Comparison of ENCODE assay signal across 8 cellular contexts in the genomic region with DNA sequence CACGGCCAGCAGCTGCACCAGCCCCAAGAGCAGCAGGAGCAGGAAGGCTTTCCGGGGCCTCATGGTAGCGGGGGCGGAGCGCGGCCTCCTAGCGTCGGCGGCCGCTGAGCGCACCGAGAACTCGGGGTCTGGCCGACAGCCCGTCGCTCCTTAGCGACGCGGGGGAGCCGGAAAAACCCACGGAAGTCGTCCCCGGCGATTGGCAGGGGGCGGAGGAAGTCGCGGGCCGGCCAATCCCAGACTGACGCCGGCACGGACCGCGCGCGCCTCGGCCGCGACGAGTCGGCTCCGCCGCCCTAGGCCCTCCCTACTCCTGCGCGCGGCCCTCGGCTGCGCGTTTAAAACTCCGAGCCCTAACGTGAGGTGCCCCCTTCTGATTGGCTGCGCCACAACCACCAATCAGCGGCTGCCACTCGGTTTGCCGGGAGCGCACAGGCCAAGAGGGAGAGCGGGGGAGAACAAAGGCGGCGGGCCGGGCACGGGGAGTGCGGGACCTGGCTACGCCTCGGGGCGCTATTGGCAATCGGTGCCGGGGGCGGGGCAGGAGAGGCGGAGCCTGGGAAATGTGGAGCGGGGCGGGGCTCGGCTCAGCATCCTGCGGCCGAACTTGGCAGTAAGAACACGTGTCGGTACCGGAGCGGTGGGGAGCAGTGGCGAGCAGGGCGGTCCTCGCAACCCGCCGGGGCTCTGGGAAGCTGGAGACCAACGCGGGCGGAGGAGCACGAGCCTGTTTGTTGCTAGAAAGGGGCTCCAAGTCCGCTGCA. TPM values are rescaled to one million over a fixed set of nuclear protein-coding genes. Genes with fewer than 3 reads are reported as not detected.
DNase-seq lines count a peak whose midpoint lies in the region; ATAC-seq and TF ChIP-seq lines count a peak whose summit lies in the region.

A gene with protein sequence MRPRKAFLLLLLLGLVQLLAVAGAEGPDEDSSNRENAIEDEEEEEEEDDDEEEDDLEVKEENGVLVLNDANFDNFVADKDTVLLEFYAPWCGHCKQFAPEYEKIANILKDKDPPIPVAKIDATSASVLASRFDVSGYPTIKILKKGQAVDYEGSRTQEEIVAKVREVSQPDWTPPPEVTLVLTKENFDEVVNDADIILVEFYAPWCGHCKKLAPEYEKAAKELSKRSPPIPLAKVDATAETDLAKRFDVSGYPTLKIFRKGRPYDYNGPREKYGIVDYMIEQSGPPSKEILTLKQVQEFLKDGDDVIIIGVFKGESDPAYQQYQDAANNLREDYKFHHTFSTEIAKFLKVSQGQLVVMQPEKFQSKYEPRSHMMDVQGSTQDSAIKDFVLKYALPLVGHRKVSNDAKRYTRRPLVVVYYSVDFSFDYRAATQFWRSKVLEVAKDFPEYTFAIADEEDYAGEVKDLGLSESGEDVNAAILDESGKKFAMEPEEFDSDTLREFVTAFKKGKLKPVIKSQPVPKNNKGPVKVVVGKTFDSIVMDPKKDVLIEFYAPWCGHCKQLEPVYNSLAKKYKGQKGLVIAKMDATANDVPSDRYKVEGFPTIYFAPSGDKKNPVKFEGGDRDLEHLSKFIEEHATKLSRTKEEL (minus strand): TSS at position 160 of the 764 bp plus-strand sequence. CDS start 97 bp downstream, at position 63.

- dilution Hi-C loops in IMR-90 (cut with HindIII; ENCODE audit: low sequenced_read_pairs, unreplicated experiment): no loop called here

- in situ Hi-C loops in IMR-90 (cut with MboI; ENCODE audit: low sequenced_read_pairs): no loop called here

- POLR2A ChIA-PET in IMR-90 (lab: Charles Lee; ENCODE audit: unreplicated experiment): no interaction called here

- H3K4me1 ChIP-seq in IMR-90 (ENCODE audit: control insufficient read depth, insufficient read depth, low read length): no peaks in the 10 kb centered on the region

- H3K27ac ChIP-seq in IMR-90 (ENCODE audit: insufficient read depth, low read length): peak within 1 kb of the TSS; percentile 63

- peak within 1 kb of the TSS; percentile 43; the same call in 1 of the 2 replicates for H4K91ac ChIP-seq in IMR-90 (ENCODE audit: insufficient read depth, low read depth, low read length)

- peak within 1 kb of the TSS; percentile 84 for H3K4me3 ChIP-seq in IMR-90 (ENCODE audit: insufficient read depth, low read depth, low read length)

- peak; percentile 59 for TF ChIP-seq POLR2A in IMR-90 (IDR thresholded peaks at IDR 0.05; ENCODE audit: low read depth, low read length)

- CTCF ChIA-PET in IMR-90 (lab: Yijun Ruan, JAX): interaction anchor here (1.8 kb wide), 1 partner anchor 37 kb away, joined by 5 read pairs; no protein-coding TSS in a partner anchor

- TF ChIP-seq RAD21 in IMR-90 (IDR thresholded peaks at IDR 0.05; ENCODE audit: low read length): peak; percentile 9; the same call in 1 of the 2 replicates

- H3K4ac ChIP-seq in IMR-90 (ENCODE audit: low read depth, low read length): peak within 1 kb of the TSS; percentile 48

- BruUV-seq in IMR-90 (replicated peaks; lab: Mats Ljungman, UMichigan): no TSS peak

- H2BK5ac ChIP-seq in IMR-90 (ENCODE audit: low read depth, low read length, poor library complexity, severe bottlenecking): peak within 1 kb of the TSS; percentile 53

- H2AFZ ChIP-seq in IMR-90 (replicated peaks; ENCODE audit: low read length, poor library complexity): peak within 1 kb of the TSS; percentile 96

- H2AK9ac ChIP-seq in IMR-90 (replicated peaks; ENCODE audit: low read depth, low read length, poor library complexity): peak within 1 kb of the TSS; percentile 88

- H4K20me1 ChIP-seq in IMR-90 (ENCODE audit: insufficient read depth, low read length): no peaks in the 10 kb centered on the region

- no peaks in the 10 kb centered on the region for H3K27me3 ChIP-seq in IMR-90 (ENCODE audit: control insufficient read depth, insufficient read depth, low read length)

- peaks cover 5 to 32% of the 10 kb centered on the region in 2 experiments; a peak in 3 of 4 replicates for H3K79me1 ChIP-seq in IMR-90 (ENCODE audit: low read depth in 1 of 2, low read length in 2 of 2)

- peak within 1 kb of the TSS; percentile 73 for H3K9ac ChIP-seq in IMR-90 (ENCODE audit: low read depth, low read length)

- H4K5ac ChIP-seq in IMR-90 (ENCODE audit: low read depth, low read length): no peak within 1 kb of the TSS

- DNase-seq in DMS153 (lab: John Stamatoyannopoulos, UW) (peak; percentile 99), IMR-90 (peak; percentile 99), OCI-M1 (lab: John Stamatoyannopoulos, UW) (peak; percentile 97), activated T-cell treated with anti-CD3 and anti-CD28 coated beads for 24 hours (ENCODE audit: low read depth) (peak; percentile 100), epidermal melanocyte (ENCODE audit: insufficient read length, low spot score) (peak; percentile 97), middle frontal gyrus (ENCODE audit: extremely low spot score, low spot score) (peak; percentile 97)
- DNase-seq in stimulated activated CD8-positive, alpha-beta memory T cell treated with anti-CD3 and anti-CD28 coated beads, Interleukin-2, amount 100 ng/mL, for 48 hours (ENCODE audit: low read depth in 2 of 2): peak; percentile 99 to 100

- intact Hi-C loops in IMR-90 (cut with micrococcal nuclease): loop anchor here (1.0 to 5.0 kb wide), 4 partner anchors 37 to 99 kb away; partner anchors contain the start of genes ZNF425 and ZNF786

- no peak within 1 kb of the TSS for H2BK20ac ChIP-seq in IMR-90 (ENCODE audit: low read depth, low read length)

- H3K36me3 ChIP-seq in IMR-90 (ENCODE audit: control insufficient read depth, insufficient read depth, low read length): 0 out of 2 replicates have a peak, but pooled peaks cover 1% of the 10 kb centered on the region

- H3K4me2 ChIP-seq in IMR-90 (ENCODE audit: low read depth, low read length): peak within 1 kb of the TSS; percentile 95

- H3K18ac ChIP-seq in IMR-90 (ENCODE audit: low read depth, low read length): no peak within 1 kb of the TSS

- H2AK5ac ChIP-seq in IMR-90 (ENCODE audit: low read depth, low read length): 0 out of 2 replicates have a peak within 1 kb of the TSS, but pooled peaks have one; percentile 2

- no peaks in the 10 kb centered on the region for H3K9me3 ChIP-seq in IMR-90 (ENCODE audit: control insufficient read depth, insufficient read depth, low read length)

- 0% methylated on average over 56 of the region's 87 CpGs; no CpG with 5 or more reads in 1 of the 2 experiments for WGBS in IMR-90 (ENCODE audit: extremely low coverage in 2 of 2, insufficient read length in 1 of 2), 2 experiments

- H2BK15ac ChIP-seq in IMR-90 (ENCODE audit: low read depth, low read length): no peak within 1 kb of the TSS

- H3K9me1 ChIP-seq in IMR-90 (ENCODE audit: insufficient read depth, low read length): peaks cover 3% of the 10 kb centered on the region; the same call in 1 of the 2 replicates

- ATAC-seq in GM21528 (IDR thresholded peaks at IDR 0.05; ENCODE audit: low FRiP score, unreplicated experiment): peak; percentile 88
- ATAC-seq in IMR-90 (ENCODE audit: low read depth): peak; percentile 95

- H3K23ac ChIP-seq in IMR-90 (ENCODE audit: low read depth, low read length): peak within 1 kb of the TSS; percentile 88

- TF ChIP-seq CTCF in IMR-90 (conservative IDR thresholded peaks at IDR 0.05; ENCODE audit: low read depth, low read length): peak; percentile 34; the same call in 1 of the 2 replicates

- peak within 1 kb of the TSS; percentile 41 for H3K14ac ChIP-seq in IMR-90 (replicated peaks; ENCODE audit: low read depth, low read length)

- peak within 1 kb of the TSS; percentile 84 for H3K56ac ChIP-seq in IMR-90 (ENCODE audit: extremely low read depth, insufficient read depth, low read length)

- H4K8ac ChIP-seq in IMR-90 (ENCODE audit: low read depth in 2 of 2, low read length in 2 of 2): peak within 1 kb of the TSS; percentile 10 to 50; a peak in 2 of 4 replicates

- no peak within 1 kb of the TSS for H2BK120ac ChIP-seq in IMR-90 (ENCODE audit: low read depth, low read length)

TF ChIP-seq in IMR-90, 13 proteins besides CTCF, POLR2A, EP300 and RAD21 (continues in another document):
- TF ChIP-seq SMC3 (IDR thresholded peaks at IDR 0.05; ENCODE audit: low read depth, low read length): no peak
- TF ChIP-seq BHLHE40 (IDR thresholded peaks at IDR 0.05; ENCODE audit: low read depth, low read length): peak; percentile 86
- TF ChIP-seq FOS (IDR thresholded peaks at IDR 0.05; ENCODE audit: low read depth, low read length): no peak
- peak; percentile 99 for TF ChIP-seq MXI1 (IDR thresholded peaks at IDR 0.05; ENCODE audit: borderline replicate concordance, low read depth, low read length)
- no peak for TF ChIP-seq ELK1 (IDR thresholded peaks at IDR 0.05; ENCODE audit: borderline replicate concordance, low read depth, low read length)
- no peak for TF ChIP-seq NFE2L2 (IDR thresholded peaks at IDR 0.05; ENCODE audit: low read depth, low read length)
- TF ChIP-seq CEBPB (IDR thresholded peaks at IDR 0.05; ENCODE audit: low read depth, low read length): 0 out of 2 replicates have a peak, but pooled peaks have one; percentile 16
- peak; percentile 31; the same call in 1 of the 2 replicates for TF ChIP-seq RFX5 (IDR thresholded peaks at IDR 0.05; ENCODE audit: low read depth, low read length)
- TF ChIP-seq MAZ (IDR thresholded peaks at IDR 0.05; ENCODE audit: borderline replicate concordance, low read depth, low read length): peak; percentile 79
- 0 out of 2 replicates have a peak, but pooled peaks have one; percentile 37 for TF ChIP-seq CHD1 (IDR thresholded peaks at IDR 0.05; ENCODE audit: low read depth, low read length)
- peak; percentile 74 for TF ChIP-seq USF2 (IDR thresholded peaks at IDR 0.05; ENCODE audit: low read depth, low read length)
- no peak for TF ChIP-seq MAFK (IDR thresholded peaks at IDR 0.05; ENCODE audit: low read depth, low read length)

RNA-seq across cellular contexts. Expression of the gene that starts here (rescaled TPM):
- total RNA-seq in IMR-90 (2012; rRNA removed): 277 and 304 TPM in 2 replicates
- polyA plus RNA-seq in IMR-90 (2012; rRNA removed): 221 and 241 TPM in 2 replicates
- 143 and 192 TPM in 2 replicates for polyA plus RNA-seq in IMR-90 (2012; cell fraction: cytosol; rRNA removed)
- polyA plus RNA-seq in IMR-90 (2012; cell fraction: nucleus; rRNA removed; ENCODE audit: low replicate concordance): 74.7 and 103 TPM in 2 replicates

Comparison
In these comparisons a context has a peak if more than half of its experiments do, and no peak if none do; other contexts are left out.
1. Peak in every context shown above with its lines: DNase-seq, ATAC-seq, H3K4me3 ChIP-seq and H3K27ac ChIP-seq.